In genomic region chr22:23275751-23276150, GRCh38 we compare ENCODE assay signal across 24 cellular contexts.
"Had no signal": no experiment of that assay in that cellular context is flagged by ENCODE, and none has a peak within 500 bp of the region (broad histone marks: within the 10 kb centered on the region; RNA-seq: fewer than 3 reads in every experiment).

No MANE protein-coding gene starts in this region.

- ATAC-seq: activated CD8-positive, alpha-beta T cell treated with anti-CD3 and anti-CD28 coated beads for 36 hours; right lobe of liver; stimulated activated naive CD8-positive, alpha-beta T cell treated with anti-CD3 and anti-CD28 coated beads, Interleukin-15, amount 100 ng/mL, for 72 hours had no signal

- H3K27ac ChIP-seq: coronary artery, ovary, right lobe of liver, vagina had no signal

- H3K4me3 Mint-ChIP-seq: activated CD4-positive, alpha-beta T cell treated with anti-CD3 and anti-CD28 coated beads, Interleukin-2, amount 10 ng/mL, durations not matched to agents 24 days and 14 days; activated CD8-positive, alpha-beta T cell treated with anti-CD3 and anti-CD28 coated beads for 36 hours; brain; stimulated activated naive CD8-positive, alpha-beta T cell treated with anti-CD3 and anti-CD28 coated beads, Interleukin-15, amount 100 ng/mL, for 72 hours had no signal

- H3K27me3 Mint-ChIP-seq: activated CD4-positive, alpha-beta T cell treated with anti-CD3 and anti-CD28 coated beads, Interleukin-2, amount 10 ng/mL, durations not matched to agents 24 days and 14 days; activated CD8-positive, alpha-beta T cell treated with anti-CD3 and anti-CD28 coated beads for 36 hours; stimulated activated naive CD8-positive, alpha-beta T cell treated with anti-CD3 and anti-CD28 coated beads, Interleukin-15, amount 100 ng/mL, for 72 hours had no signal

- H3K36me3 ChIP-seq: ovary had no signal

- DNase-seq: activated CD4-positive, alpha-beta T cell treated with anti-CD3 and anti-CD28 coated beads, Interleukin-2, amount 10 ng/mL, durations not matched to agents 24 days and 14 days; activated CD4-positive, CD25-positive, alpha-beta regulatory T cell; activated CD8-positive, alpha-beta T cell treated with anti-CD3 and anti-CD28 coated beads for 36 hours; activated gamma-delta T cell; activated T-cell treated with anti-CD3 and anti-CD28 coated beads, Interleukin-2, amount 50 U/mL, for 48 hours; anterior cingulate cortex; erythroblast; foreskin melanocyte; glutamatergic neuron; hippocampal formation; midbrain; ovary; right lobe of liver; small intestine; stimulated activated CD4-positive, alpha-beta T cell treated with anti-CD3 and anti-CD28 coated beads, Interleukin-15, amount 100 ng/mL, for 24 hours; stimulated activated CD4-positive, alpha-beta T cell treated with anti-CD3 and anti-CD28 coated beads, Interleukin-2, amount 100 ng/mL, for 48 hours; stimulated activated naive CD8-positive, alpha-beta T cell treated with anti-CD3 and anti-CD28 coated beads, Interleukin-15, amount 100 ng/mL, for 72 hours; T-helper 9 cell; trophoblast cell had no signal

- H3K27ac Mint-ChIP-seq: activated CD4-positive, alpha-beta T cell treated with anti-CD3 and anti-CD28 coated beads, Interleukin-2, amount 10 ng/mL, durations not matched to agents 24 days and 14 days; activated CD8-positive, alpha-beta T cell treated with anti-CD3 and anti-CD28 coated beads for 36 hours had no signal

- H3K4me1 ChIP-seq: right lobe of liver had no signal

- FAIRE-seq: endometrium, keratinocyte, small intestine had no signal

- H3K27me3 ChIP-seq: ovary, right lobe of liver, vagina had no signal

- H3K9me3 Mint-ChIP-seq: activated CD4-positive, alpha-beta T cell treated with anti-CD3 and anti-CD28 coated beads, Interleukin-2, amount 10 ng/mL, durations not matched to agents 24 days and 14 days; activated CD8-positive, alpha-beta T cell treated with anti-CD3 and anti-CD28 coated beads for 36 hours; brain; stimulated activated naive CD8-positive, alpha-beta T cell treated with anti-CD3 and anti-CD28 coated beads, Interleukin-15, amount 100 ng/mL, for 72 hours had no signal

- H3K4me3 ChIP-seq: coronary artery, ovary, right lobe of liver, vagina had no signal

- H3K9me3 ChIP-seq: ovary, right lobe of liver, vagina had no signal
